22 cellular contexts compared by ENCODE assay signal in the genomic region with DNA sequence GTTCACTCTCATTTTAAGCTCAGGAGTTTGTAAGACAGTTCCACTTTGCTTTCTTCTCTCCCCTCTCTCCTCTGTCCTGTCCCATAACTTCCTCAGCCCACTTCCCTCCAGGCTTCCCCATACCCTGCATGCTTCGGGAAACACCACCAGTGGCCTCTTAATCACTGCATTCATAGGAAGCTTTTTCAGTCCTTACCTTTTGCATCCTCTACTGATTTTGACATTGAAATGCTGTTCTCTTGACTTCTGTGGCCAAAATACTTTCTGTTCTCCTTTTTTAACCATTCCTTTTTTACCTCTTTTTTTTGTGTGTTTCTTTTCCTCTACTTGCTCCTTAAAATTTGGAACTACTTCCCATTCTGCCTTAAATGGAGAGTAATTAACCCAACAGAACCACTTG.
DNase-seq lines count a peak whose midpoint lies in the region; ATAC-seq, FAIRE-seq and TF ChIP-seq lines count a peak whose summit lies in the region.
"Had no signal": no experiment of that assay in that cellular context is flagged by ENCODE, and none has a peak within 500 bp of the region (broad histone marks: within the 10 kb centered on the region; RNA-seq: fewer than 3 reads in every experiment).

No MANE protein-coding gene starts in this region.

- no peaks in the 10 kb centered on the region for H3K36me3 ChIP-seq in GM23338 (ENCODE audit: insufficient read depth)
- H3K36me3 ChIP-seq in OCI-LY7 (ENCODE audit: insufficient read depth, low read length), result no peaks in the 10 kb centered on the region
- H3K36me3 ChIP-seq: cardiac muscle cell, tibial nerve had no signal

- no peaks in the 10 kb centered on the region for H3K9me2 ChIP-seq in GM23338 (ENCODE audit: insufficient read depth)
- no peaks in the 10 kb centered on the region for H3K9me2 ChIP-seq in OCI-LY7 (ENCODE audit: insufficient read depth, low read length)

- no peaks in the 10 kb centered on the region for H3K27me3 ChIP-seq in GM23338 (ENCODE audit: insufficient read depth)
- H3K27me3 ChIP-seq: cardiac muscle cell, hepatocyte, tibial nerve had no signal

- H3K27ac ChIP-seq in GM23338 (ENCODE audit: low read depth) (no peak overlapping the region), OCI-LY7 (ENCODE audit: low read depth, low read length, poor library complexity, severe bottlenecking) (no peak overlapping the region)
- H3K27ac ChIP-seq: cardiac muscle cell, hepatocyte, tibial nerve had no signal

- peak overlapping the region; percentile 30; the same call in 1 of the 2 replicates for H3K27ac Mint-ChIP-seq in GM23338
- H3K27ac Mint-ChIP-seq in naive B cell, result peak overlapping the region; percentile 52 to 88 (median 66)
- no peak overlapping the region for H3K27ac Mint-ChIP-seq in activated CD8-positive, alpha-beta T cell treated with anti-CD3 and anti-CD28 coated beads for 36 hours
- H3K27ac Mint-ChIP-seq: activated CD4-positive, alpha-beta T cell treated with anti-CD3 and anti-CD28 coated beads for 36 hours; stimulated activated naive CD8-positive, alpha-beta T cell treated with anti-CD3 and anti-CD28 coated beads, Interleukin-15, Interleukin-2, amounts not matched to agents 100 ng/mL and 50 ng/mL, for 24 hours had no signal

- ATAC-seq in GM23338, result peak; percentile 57
- ATAC-seq in naive B cell (ENCODE audit: low read depth in 2 of 2), result peak; percentile 37
- no peak for ATAC-seq in activated CD8-positive, alpha-beta T cell treated with anti-CD3 and anti-CD28 coated beads for 36 hours
- ATAC-seq in HG02588 (IDR thresholded peaks at IDR 0.05; ENCODE audit: unreplicated experiment), result no peak
- ATAC-seq: activated CD4-positive, alpha-beta T cell treated with anti-CD3 and anti-CD28 coated beads for 36 hours had no signal

- intact Hi-C loops in OCI-LY7 (cut with micrococcal nuclease; ENCODE audit: unreplicated experiment), result no loop called here
- intact Hi-C loops in activated CD8-positive, alpha-beta T cell treated with anti-CD3 and anti-CD28 coated beads for 36 hours (cut with micrococcal nuclease), result no loop called here

- CTCF ChIA-PET in OCI-LY7 (lab: Charles Lee; ENCODE audit: unreplicated experiment), result no interaction called here
- CTCF ChIA-PET in activated CD8-positive, alpha-beta T cell treated with anti-CD3 and anti-CD28 coated beads for 36 hours (lab: Charles Lee), result no interaction called here

- no peak overlapping the region; the same call in 1 of the 2 replicates for H3K4me2 ChIP-seq in GM23338
- peak overlapping the region; percentile 28 for H3K4me2 ChIP-seq in OCI-LY7 (ENCODE audit: low read length)
- H3K4me2 ChIP-seq: hepatocyte had no signal

- peaks cover under 1% of the 10 kb centered on the region; the same call in 1 of the 2 replicates for H3K4me1 ChIP-seq in GM23338 (ENCODE audit: insufficient read depth)
- peaks cover 13% of the 10 kb centered on the region for H3K4me1 ChIP-seq in OCI-LY7 (ENCODE audit: insufficient read depth, low read length, poor library complexity, severe bottlenecking)
- H3K4me1 ChIP-seq: Caco-2 had no signal

- H4K20me1 ChIP-seq in GM23338 (replicated peaks; ENCODE audit: insufficient read depth) (peaks cover 16% of the 10 kb centered on the region; the same call in 1 of the 2 replicates), OCI-LY7 (ENCODE audit: insufficient read depth, low read length) (peaks cover 6% of the 10 kb centered on the region)

- H3K79me2 ChIP-seq in GM23338 (replicated peaks; ENCODE audit: insufficient read depth), result peaks cover 76% of the 10 kb centered on the region
- peaks cover 1% of the 10 kb centered on the region; the same call in 1 of the 2 replicates for H3K79me2 ChIP-seq in OCI-LY7 (ENCODE audit: insufficient read depth, low read depth, low read length)

- no peaks in the 10 kb centered on the region for H3K9me3 Mint-ChIP-seq in GM23338
- no peaks in the 10 kb centered on the region for H3K9me3 Mint-ChIP-seq in naive B cell
- H3K9me3 Mint-ChIP-seq in activated CD8-positive, alpha-beta T cell treated with anti-CD3 and anti-CD28 coated beads for 36 hours, result no peaks in the 10 kb centered on the region
- H3K9me3 Mint-ChIP-seq: stimulated activated naive CD8-positive, alpha-beta T cell treated with anti-CD3 and anti-CD28 coated beads, Interleukin-15, Interleukin-2, amounts not matched to agents 100 ng/mL and 50 ng/mL, for 24 hours had no signal

- FAIRE-seq in GM12892 (lab: Jason Lieb, UNC), result peak; percentile 84
- FAIRE-seq: H1 had no signal

- DNase-seq in GM12892 (ENCODE audit: insufficient read length) (no peak), GM23338 (ENCODE audit: low spot score) (peak; percentile 6), OCI-LY7 (ENCODE audit: low spot score) (no peak), naive B cell (no peak), A172 (ENCODE audit: low spot score) (no peak)
- no peak for DNase-seq in activated CD8-positive, alpha-beta T cell treated with anti-CD3 and anti-CD28 coated beads for 36 hours
- DNase-seq: activated CD4-positive, alpha-beta T cell treated with anti-CD3 and anti-CD28 coated beads for 36 hours; amniotic stem cell; Caco-2; dermis blood vessel endothelial cell; DND-41; Kasumi-1; NCI-H1105; NCI-H510A; NK-92 treated with Interleukin-12 subunit alpha and Interleukin-12 subunit beta, amount 100 ng/mL, for 24 hours; stimulated activated CD4-positive, alpha-beta T cell treated with anti-CD3 and anti-CD28 coated beads, Interleukin-1b, Interleukin-23, amount 100 ng/mL, for 48 hours had no signal

- no peak for TF ChIP-seq CTCF in GM23338 (conservative IDR thresholded peaks at IDR 0.05; ENCODE audit: low read depth in 2 of 2)
- no peak for TF ChIP-seq CTCF in OCI-LY7 (conservative IDR thresholded peaks at IDR 0.05; ENCODE audit: low read length)
- TF ChIP-seq CTCF in activated CD8-positive, alpha-beta T cell treated with anti-CD3 and anti-CD28 coated beads for 36 hours (IDR thresholded peaks at IDR 0.05), result no peak

- peaks cover 1% of the 10 kb centered on the region for H3K27me3 Mint-ChIP-seq in GM23338 (ENCODE audit: insufficient read depth, low read depth, poor library complexity)
- no peaks in the 10 kb centered on the region for H3K27me3 Mint-ChIP-seq in naive B cell
- H3K27me3 Mint-ChIP-seq in activated CD8-positive, alpha-beta T cell treated with anti-CD3 and anti-CD28 coated beads for 36 hours, result no peaks in the 10 kb centered on the region
- H3K27me3 Mint-ChIP-seq: activated CD4-positive, alpha-beta T cell treated with anti-CD3 and anti-CD28 coated beads for 36 hours; stimulated activated naive CD8-positive, alpha-beta T cell treated with anti-CD3 and anti-CD28 coated beads, Interleukin-15, Interleukin-2, amounts not matched to agents 100 ng/mL and 50 ng/mL, for 24 hours had no signal

- H3K36me3 Mint-ChIP-seq in GM23338 (ENCODE audit: low read depth), result no peaks in the 10 kb centered on the region
- H3K36me3 Mint-ChIP-seq in naive B cell, result peaks cover 0 to 5% of the 10 kb centered on the region in 2 donors
- H3K36me3 Mint-ChIP-seq in activated CD8-positive, alpha-beta T cell treated with anti-CD3 and anti-CD28 coated beads for 36 hours (ENCODE audit: low read depth), result peaks cover 9% of the 10 kb centered on the region

- POLR2A ChIA-PET in OCI-LY7 (lab: Charles Lee), result interaction anchor here (0.6 to 1.3 kb wide), 2 partner anchors 16 to 1351 kb away, joined by 4 to 5 read pairs; no protein-coding TSS in a partner anchor
- POLR2A ChIA-PET in activated CD8-positive, alpha-beta T cell treated with anti-CD3 and anti-CD28 coated beads for 36 hours (lab: Charles Lee), result no interaction called here

- TF ChIP-seq POLR2A in GM12892 (IDR thresholded peaks at IDR 0.05; ENCODE audit: low read depth, low read length), result no peak

- H3K4me1 Mint-ChIP-seq in GM23338 (peaks cover 41% of the 10 kb centered on the region), naive B cell (peaks cover 36 to 54% (median 39%) of the 10 kb centered on the region in 3 donors)
- peaks cover 52% of the 10 kb centered on the region for H3K4me1 Mint-ChIP-seq in activated CD8-positive, alpha-beta T cell treated with anti-CD3 and anti-CD28 coated beads for 36 hours (ENCODE audit: low read depth)

- no peaks in the 10 kb centered on the region for H3F3A ChIP-seq in GM23338 (replicated peaks; ENCODE audit: low read depth)

- H3K9me3 ChIP-seq in OCI-LY7 (ENCODE audit: low read length), result no peaks in the 10 kb centered on the region
- H3K9me3 ChIP-seq: Caco-2, tibial nerve had no signal

- H2AFZ ChIP-seq in GM23338 (no peak overlapping the region), OCI-LY7 (ENCODE audit: low read length) (no peak overlapping the region)
- H2AFZ ChIP-seq: hepatocyte had no signal

- no TSS peak for BruUV-seq in OCI-LY7 (replicated peaks; lab: Mats Ljungman, UMichigan)

- H3K4me3 ChIP-seq in GM23338 (no peak overlapping the region), OCI-LY7 (ENCODE audit: low read depth, low read length, poor library complexity, severe bottlenecking) (no peak overlapping the region)
- H3K4me3 ChIP-seq: cardiac muscle cell, hepatocyte, tibial nerve had no signal

- no peak overlapping the region for H3K4me3 Mint-ChIP-seq in GM23338
- H3K4me3 Mint-ChIP-seq in naive B cell, result peak overlapping the region in 6 of 8 donors; percentile 6 to 89 (median 44)
- no peak overlapping the region for H3K4me3 Mint-ChIP-seq in activated CD8-positive, alpha-beta T cell treated with anti-CD3 and anti-CD28 coated beads for 36 hours
- H3K4me3 Mint-ChIP-seq: activated CD4-positive, alpha-beta T cell treated with anti-CD3 and anti-CD28 coated beads for 36 hours; stimulated activated naive CD8-positive, alpha-beta T cell treated with anti-CD3 and anti-CD28 coated beads, Interleukin-15, Interleukin-2, amounts not matched to agents 100 ng/mL and 50 ng/mL, for 24 hours had no signal

TF ChIP-seq in GM23338, 12 proteins besides CTCF, POLR2A, EP300 and RAD21 (continues in another document):
- TF ChIP-seq ZNF331 (CRISPR knock-in tag; IDR thresholded peaks at IDR 0.05; ENCODE audit: low read depth) (no peak), EZH2 (IDR thresholded peaks at IDR 0.05; ENCODE audit: low read depth, unreplicated experiment) (no peak), CREB1 (CRISPR knock-in tag; IDR thresholded peaks at IDR 0.05; ENCODE audit: low read depth) (no peak), STAT1 (IDR thresholded peaks at IDR 0.05; ENCODE audit: unreplicated experiment) (no peak), POLR2AphosphoS5 (IDR thresholded peaks at IDR 0.05; ENCODE audit: low read depth) (no peak), JUNB (IDR thresholded peaks at IDR 0.05; ENCODE audit: unreplicated experiment) (no peak), ZNF114 (CRISPR knock-in tag; IDR thresholded peaks at IDR 0.05) (no peak)

Comparison
In these comparisons a context has a peak if more than half of its experiments do, and no peak if none do; other contexts are left out.
1. ATAC-seq: peak in GM23338 (single experiment) and naive B cell (2 of 2); none in activated CD8-positive, alpha-beta T cell treated with anti-CD3 and anti-CD28 coated beads for 36 hours (single experiment) and HG02588 (single experiment).
2. H3K4me3 Mint-ChIP-seq: peak in naive B cell (6 of 8); none in GM23338 (single experiment) and activated CD8-positive, alpha-beta T cell treated with anti-CD3 and anti-CD28 coated beads for 36 hours (single experiment).